10 cellular contexts compared by ENCODE assay signal in genomic region chr3:80914854-80915253, GRCh38.
"Had no signal": no experiment of that assay in that cellular context is flagged by ENCODE, and none has a peak within 500 bp of the region (broad histone marks: within the 10 kb centered on the region; RNA-seq: fewer than 3 reads in every experiment).

No MANE protein-coding gene starts in this region.

- H3K4me1 ChIP-seq: HAP-1 had no signal

- FAIRE-seq: HepG2 had no signal

- DNase-seq: GM23248, GOT3, H7, HFFc6, KBM-7 had no signal

- H3K27ac ChIP-seq: GM23248, HL-60, KMS-11 had no signal

- H3K9ac ChIP-seq: GM23248, KMS-11 had no signal

- H3K4me3 ChIP-seq: GM23248, HAP-1 had no signal

- ATAC-seq: HCT116, HepG2 had no signal

- H3K36me3 ChIP-seq: HAP-1 had no signal

- H3K9me3 ChIP-seq: HAP-1 had no signal
